24 cellular contexts compared by ENCODE assay signal in genomic region chr2:40497251-40497859, GRCh38. TPM values are rescaled to one million over a fixed set of nuclear protein-coding genes. Genes with fewer than 3 reads are reported as not detected.
DNase-seq lines count a peak whose midpoint lies in the region; ATAC-seq and TF ChIP-seq lines count a peak whose summit lies in the region.
"Had no signal": no experiment of that assay in that cellular context is flagged by ENCODE, and none has a peak within 500 bp of the region (broad histone marks: within the 10 kb centered on the region; RNA-seq: fewer than 3 reads in every experiment).

No MANE protein-coding gene starts in this region.

- POLR2A ChIA-PET in AG04450 (lab: Yijun Ruan, JAX), result no interaction called here
- POLR2A ChIA-PET in PC-9 (lab: Charles Lee; ENCODE audit: unreplicated experiment), result no interaction called here

- H3K4me1 ChIP-seq in PC-9 (replicated peaks; ENCODE audit: insufficient read depth), result peaks cover 11% of the 10 kb centered on the region; the same call in 1 of the 2 replicates
- H3K4me1 ChIP-seq: Peyer's patch, SJCRH30 had no signal

- no peaks in the 10 kb centered on the region for H3F3A ChIP-seq in PC-9 (ENCODE audit: insufficient read depth, low read depth)

- H3K9me2 ChIP-seq in PC-9 (ENCODE audit: insufficient read depth), result no peaks in the 10 kb centered on the region

- H3K4me3 ChIP-seq in AG04450 (ENCODE audit: low read depth, low read length), result no peak overlapping the region
- no peak overlapping the region for H3K4me3 ChIP-seq in PC-9
- no peak overlapping the region for H3K4me3 ChIP-seq in fibroblast of villous mesenchyme (ENCODE audit: low read depth, low read length)
- H3K4me3 ChIP-seq: Peyer's patch, SJCRH30 had no signal

- peak overlapping the region; percentile 31; the same call in 1 of the 2 replicates for H2AFZ ChIP-seq in PC-9

- no peaks in the 10 kb centered on the region for H3K79me2 ChIP-seq in PC-9 (ENCODE audit: low read depth)

- no peak overlapping the region for H3K27ac ChIP-seq in AG04450 (ENCODE audit: low read depth, low read length)
- no peak overlapping the region for H3K27ac ChIP-seq in PC-9
- H3K27ac ChIP-seq: Peyer's patch, SJCRH30 had no signal

- CTCF ChIA-PET in AG04450 (lab: Charles Lee), result interaction anchor here (1.3 to 1.8 kb wide), 3 partner anchors 9 to 57 kb away, joined by 5 to 8 read pairs (median 7); no protein-coding TSS in a partner anchor
- CTCF ChIA-PET in PC-9 (lab: Charles Lee), result interaction anchor here (0.6 kb wide), 1 partner anchor 253 kb away, joined by 3 read pairs; no protein-coding TSS in a partner anchor

- H4K20me1 ChIP-seq in PC-9 (ENCODE audit: insufficient read depth), result no peaks in the 10 kb centered on the region

- TF ChIP-seq CTCF in AG04450 (IDR thresholded peaks at IDR 0.05; ENCODE audit: low read depth, low read length), result peak; percentile 27; the same call in 1 of the 2 replicates
- TF ChIP-seq CTCF in PC-9 (conservative IDR thresholded peaks at IDR 0.05), result no peak; the same call in 1 of the 2 replicates
- TF ChIP-seq CTCF in fibroblast of villous mesenchyme (IDR thresholded peaks at IDR 0.05; ENCODE audit: insufficient read depth, low read depth, low read length), result peak; percentile 10

- H3K9me3 ChIP-seq in AG04450 (ENCODE audit: control insufficient read depth, insufficient read depth, low read length) (no peaks in the 10 kb centered on the region), PC-9 (ENCODE audit: insufficient read depth, low read depth) (no peaks in the 10 kb centered on the region)
- H3K9me3 ChIP-seq: Peyer's patch, SJCRH30 had no signal

- DNase-seq in AG04450 (ENCODE audit: low read depth, low spot score) (no peak), ELR (ENCODE audit: low read depth) (peak; percentile 49), PC-9 (no peak), fibroblast of villous mesenchyme (ENCODE audit: low read depth) (no peak), dermis blood vessel endothelial cell (no peak)
- no peak for DNase-seq in activated CD4-positive, alpha-beta T cell treated with anti-CD3 and anti-CD28 coated beads for 48 hours
- DNase-seq: activated CD8-positive, alpha-beta T cell treated with anti-CD3 and anti-CD28 coated beads, Interleukin-2, amount 10 ng/mL, durations not matched to agents 7 days and 5 days; activated effector memory CD4-positive, alpha-beta T cell treated with anti-CD3 and anti-CD28 coated beads, Interleukin-2, amount 50 U/mL, for 16 hours; activated T-cell treated with anti-CD3 and anti-CD28 coated beads for 4 hours; AML-193; DMS79; effector CD8-positive, alpha-beta T cell; H9; NCI-H1105 treated with DMSO at 0.1 percent for 48 hours; NCI-H2081 treated with DMSO at 0.1 percent for 48 hours; NCI-H510A; NK-92 treated with Interleukin-12 subunit alpha and Interleukin-12 subunit beta, amount 100 ng/mL, for 24 hours; Peyer's patch; SJCRH30; stimulated activated CD4-positive, alpha-beta T cell treated with anti-CD3 and anti-CD28 coated beads, Interleukin-15, amount 100 ng/mL, for 24 hours; T-helper 1 cell had no signal

- BruUV-seq in PC-9 (replicated peaks; lab: Mats Ljungman, UMichigan), result no TSS peak

- ATAC-seq in GM18511 (IDR thresholded peaks at IDR 0.05; ENCODE audit: unreplicated experiment), result no peak
- ATAC-seq: activated CD4-positive, CD25-positive, alpha-beta regulatory T cell treated with anti-CD3 and anti-CD28 coated beads, Interleukin-2, amount 50 U/mL, for 24 hours; activated CD8-positive, alpha-beta T cell treated with anti-CD3 and anti-CD28 coated beads, Interleukin-2, amount 10 ng/mL, durations not matched to agents 7 days and 5 days; sciatic nerve had no signal

- intact Hi-C loops in PC-9 (cut with micrococcal nuclease; ENCODE audit: unreplicated experiment), result no loop called here

- no peaks in the 10 kb centered on the region for H3K27me3 ChIP-seq in AG04450 (ENCODE audit: control insufficient read depth, insufficient read depth, low read length)
- no peaks in the 10 kb centered on the region for H3K27me3 ChIP-seq in PC-9 (ENCODE audit: insufficient read depth, low read depth)
- H3K27me3 ChIP-seq: Peyer's patch, SJCRH30 had no signal

- peak overlapping the region; percentile 6; the same call in 1 of the 2 replicates for H3K4me2 ChIP-seq in PC-9

- H3K36me3 ChIP-seq in PC-9 (ENCODE audit: low read depth), result no peaks in the 10 kb centered on the region
- H3K36me3 ChIP-seq: Peyer's patch, SJCRH30 had no signal

RNA-seq across cellular contexts. Expression of gene SLC8A1, which starts 45.5 kb away (rescaled TPM):
- polyA plus RNA-seq in AG04450 (2011; rRNA removed), result 15.8 and 19.3 TPM in 2 replicates
- polyA minus RNA-seq in AG04450 (2011; rRNA and poly(A)+ RNA removed), result 94.5 and 130 TPM in 2 replicates
- total RNA-seq in PC-9 (2021), result 6.5 and 13.5 TPM in 2 replicates
- 59.6 and 98.9 TPM in 2 replicates for total RNA-seq in fibroblast of villous mesenchyme
- 0.47 and 1.5 TPM in 2 replicates for total RNA-seq in dermis blood vessel endothelial cell
